12 cellular contexts compared by ENCODE assay signal in genomic region chr3:157120071-157120892, GRCh38. TPM values are rescaled to one million over a fixed set of nuclear protein-coding genes. Genes with fewer than 3 reads are reported as not detected.
DNase-seq lines count a peak whose midpoint lies in the region; ATAC-seq and TF ChIP-seq lines count a peak whose summit lies in the region.
"Had no signal": no experiment of that assay in that cellular context is flagged by ENCODE, and none has a peak within 500 bp of the region (broad histone marks: within the 10 kb centered on the region; RNA-seq: fewer than 3 reads in every experiment).

No MANE protein-coding gene starts in this region.

- H3K27me3 Mint-ChIP-seq in T-helper 17 cell: peaks cover 6% of the 10 kb centered on the region
- H3K27me3 Mint-ChIP-seq: naive thymus-derived CD4-positive, alpha-beta T cell had no signal

- H3K27me3 ChIP-seq in right lobe of liver (no peaks in the 10 kb centered on the region), transverse colon (no peaks in the 10 kb centered on the region), WERI-Rb-1 (ENCODE audit: insufficient read depth, low read depth, severe bottlenecking) (no peaks in the 10 kb centered on the region)
- H3K27me3 ChIP-seq: gastroesophageal sphincter had no signal

- DNase-seq in HuH-7 (ENCODE audit: low spot score): peak; percentile 45
- DNase-seq in T-helper 17 cell: no peak
- DNase-seq in right lobe of liver: peak; percentile 75 to 91 (median 89)
- peak; percentile 71 for DNase-seq in transverse colon
- DNase-seq in WERI-Rb-1: no peak
- DNase-seq: activated CD4-positive, alpha-beta T cell treated with anti-CD3 and anti-CD28 coated beads for 48 hours; effector CD4-positive, alpha-beta T cell; H9; naive thymus-derived CD4-positive, alpha-beta T cell had no signal

- ATAC-seq in T-helper 17 cell: no peak
- peak; percentile 81 to 91 (median 88) for ATAC-seq in right lobe of liver
- ATAC-seq in HG03521 (IDR thresholded peaks at IDR 0.05; ENCODE audit: unreplicated experiment): no peak
- ATAC-seq in activated CD4-positive, CD25-positive, alpha-beta regulatory T cell treated with anti-CD3 and anti-CD28 coated beads, Interleukin-2, amount 50 U/mL, for 24 hours: no peak
- ATAC-seq: gastroesophageal sphincter had no signal

- peaks cover 7% of the 10 kb centered on the region for H3K4me1 Mint-ChIP-seq in T-helper 17 cell

- WGBS in right lobe of liver (ENCODE audit: insufficient coverage, low coverage, low lambda C conversion rate, missing lambda C conversion rate): 25% methylated on average over 19 of the region's 56 CpGs
- WGBS in transverse colon (ENCODE audit: low coverage in 1 of 2), 2 donors: 61 to 75% methylated on average over 8 to 53 of the region's 56 CpGs

- no peak for TF ChIP-seq EP300 in transverse colon (IDR thresholded peaks at IDR 0.05; ENCODE audit: low read depth)

- in situ Hi-C loops in transverse colon (cut with MboI; ENCODE audit: low pct_ligation_motif_present in 1 of 4, low pct_unique_long_range_greater_than_20kb in 1 of 4, low sequenced_read_pairs in 3 of 4): no loop called here

- TF ChIP-seq CTCF in right lobe of liver (IDR thresholded peaks at IDR 0.05): no peak
- peak in 3 of 5 experiments; percentile 17 to 47 (median 44) for TF ChIP-seq CTCF in transverse colon (IDR thresholded peaks at IDR 0.05)
- no peak for TF ChIP-seq CTCF in WERI-Rb-1 (IDR thresholded peaks at IDR 0.05; ENCODE audit: low read depth, low read length)

- peak overlapping the region in 2 of 3 donors; percentile 1 to 24 for H3K4me3 ChIP-seq in right lobe of liver
- peak overlapping the region in 3 of 4 donors; percentile 21 to 34 (median 22) for H3K4me3 ChIP-seq in transverse colon
- no peak overlapping the region for H3K4me3 ChIP-seq in WERI-Rb-1 (ENCODE audit: low read depth, low read length)
- H3K4me3 ChIP-seq: gastroesophageal sphincter had no signal

- H3K36me3 ChIP-seq in right lobe of liver: no peaks in the 10 kb centered on the region
- no peaks in the 10 kb centered on the region for H3K36me3 ChIP-seq in transverse colon
- no peaks in the 10 kb centered on the region for H3K36me3 ChIP-seq in WERI-Rb-1
- H3K36me3 ChIP-seq: gastroesophageal sphincter had no signal

- intact Hi-C loops in right lobe of liver (cut with DNase I) (no loop called here), transverse colon (cut with DNase I; ENCODE audit: low total_unique reads) (no loop called here)

- TF ChIP-seq POLR2A in right lobe of liver (IDR thresholded peaks at IDR 0.05): peak; percentile 62
- TF ChIP-seq POLR2A in transverse colon (IDR thresholded peaks at IDR 0.05): peak; percentile 52

- H3K9me3 ChIP-seq in T-helper 17 cell (ENCODE audit: control insufficient read depth, low read length, poor library complexity, severe bottlenecking): no peaks in the 10 kb centered on the region
- no peaks in the 10 kb centered on the region for H3K9me3 ChIP-seq in right lobe of liver
- H3K9me3 ChIP-seq in transverse colon: no peaks in the 10 kb centered on the region
- no peaks in the 10 kb centered on the region for H3K9me3 ChIP-seq in WERI-Rb-1 (ENCODE audit: severe bottlenecking)
- H3K9me3 ChIP-seq: gastroesophageal sphincter had no signal

- no peaks in the 10 kb centered on the region for H3K36me3 Mint-ChIP-seq in T-helper 17 cell (ENCODE audit: low read depth)

- H3K27ac ChIP-seq in right lobe of liver (peak overlapping the region; percentile 68 to 97 (median 94)), transverse colon (peak overlapping the region; percentile 81 to 93 (median 88)), WERI-Rb-1 (no peak overlapping the region)
- H3K27ac ChIP-seq: gastroesophageal sphincter had no signal

- peak overlapping the region; percentile 37 for H3K4me3 Mint-ChIP-seq in T-helper 17 cell
- H3K4me3 Mint-ChIP-seq: H9 had no signal

- H3K4me1 ChIP-seq in right lobe of liver: peaks cover 0 to 51% (median 16%) of the 10 kb centered on the region in 4 donors
- H3K4me1 ChIP-seq in transverse colon: peaks cover 0 to 33% (median 23%) of the 10 kb centered on the region in 4 donors
- H3K4me1 ChIP-seq: gastroesophageal sphincter had no signal

- H3K27ac Mint-ChIP-seq in T-helper 17 cell: no peak overlapping the region
- H3K27ac Mint-ChIP-seq: H9 had no signal

RNA-seq across cellular contexts. Expression of gene CCNL1, which starts 39.7 kb away (rescaled TPM):
- total RNA-seq in T-helper 17 cell (1,000 to 10,000 TPM; 1,190 to 1,257 TPM), right lobe of liver (100 to 1,000 TPM in 2 of 6 experiments, 10 to 100 TPM in 4; 34.0 to 153 (median 78.5) TPM), transverse colon (100 to 1,000 TPM; 288 to 422 (median 308) TPM)

Comparison
In these comparisons a context has a peak if more than half of its experiments do, and no peak if none do; other contexts are left out.
1. DNase-seq: peak in HuH-7 (single experiment), right lobe of liver (3 of 3) and transverse colon (single experiment); none in T-helper 17 cell (0 of 3) and WERI-Rb-1 (single experiment).
2. ATAC-seq: peak in right lobe of liver (4 of 4); none in T-helper 17 cell (single experiment), HG03521 (single experiment) and activated CD4-positive, CD25-positive, alpha-beta regulatory T cell treated with anti-CD3 and anti-CD28 coated beads, Interleukin-2, amount 50 U/mL, for 24 hours (0 of 2).
3. CTCF ChIP-seq: peak in transverse colon (3 of 5); none in right lobe of liver (0 of 4) and WERI-Rb-1 (single experiment).